Comparison of ENCODE assay signal across 15 cellular contexts in the genomic region with DNA sequence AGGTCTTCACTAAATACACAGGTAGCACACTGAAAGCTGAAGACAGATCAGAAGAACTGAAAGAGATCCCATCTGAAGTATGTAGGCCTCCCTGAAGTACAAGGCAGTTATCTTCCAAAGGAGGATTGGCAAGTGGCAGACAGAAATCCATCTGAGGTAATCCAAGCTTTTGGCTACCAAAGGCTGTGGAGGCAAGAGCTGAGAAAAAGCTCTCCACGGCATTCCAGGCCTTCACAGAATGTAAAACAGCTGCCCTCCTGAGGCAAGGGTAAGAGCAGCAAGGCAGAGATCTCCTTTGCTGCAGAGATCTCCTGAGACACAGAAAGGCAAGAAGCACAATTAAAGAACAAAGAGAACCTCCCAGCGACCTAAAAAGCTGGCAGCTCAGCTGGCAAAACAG. TPM values are rescaled to one million over a fixed set of nuclear protein-coding genes. Genes with fewer than 3 reads are reported as not detected.
A peak's percentile ranks its signal among the peaks of the same experiment; 100 is the strongest.
DNase-seq lines count a peak whose midpoint lies in the region; ATAC-seq, FAIRE-seq and TF ChIP-seq lines count a peak whose summit lies in the region.
"Had no signal": no experiment of that assay in that cellular context is flagged by ENCODE, and none has a peak within 500 bp of the region (broad histone marks: within the 10 kb centered on the region; RNA-seq: fewer than 3 reads in every experiment).

No MANE protein-coding gene starts in this region.

- no peak overlapping the region for H3K23ac ChIP-seq in H9 (ENCODE audit: insufficient read length, low read depth, low read length)
- no peak overlapping the region for H3K23ac ChIP-seq in H1 (ENCODE audit: insufficient read length)

- H2AK5ac ChIP-seq in H9 (ENCODE audit: insufficient read length, low read length), result no peak overlapping the region
- H2AK5ac ChIP-seq in H1 (ENCODE audit: low read depth, low read length), result no peak overlapping the region

- H3K4ac ChIP-seq in H9 (ENCODE audit: low read depth, low read length) (no peak overlapping the region), H1 (replicated peaks; ENCODE audit: insufficient read length, low read depth, low read length) (no peak overlapping the region)

- H3K9me3 Mint-ChIP-seq in H9 (no peaks in the 10 kb centered on the region; a peak in 1 of 5 replicates), nephron progenitor cell (peaks cover 3% of the 10 kb centered on the region)
- H3K9me3 Mint-ChIP-seq: HFFc6 had no signal

- POLR2A ChIA-PET in H1 (lab: Charles Lee; ENCODE audit: partially characterized antibody), result interaction anchor here (1.1 to 1.4 kb wide), 2 partner anchors 15 to 18 kb away, joined by 3 read pairs; no protein-coding TSS in a partner anchor

- no peak overlapping the region for H3K56ac ChIP-seq in H9 (ENCODE audit: insufficient read length, low read depth, low read length)
- no peak overlapping the region for H3K56ac ChIP-seq in H1 (replicated peaks; ENCODE audit: insufficient read length, low read depth, low read length)

- TF ChIP-seq CTCF in H9 (conservative IDR thresholded peaks at IDR 0.05) (no peak), H1 (IDR thresholded peaks at IDR 0.05; ENCODE audit: control extremely low read depth in 1 of 3, insufficient read depth in 1 of 3, low read depth in 1 of 3, low read length in 3 of 3) (peak in 2 of 3 experiments; percentile 10 to 33; a peak in 2 of 4 replicates), nephron progenitor cell (IDR thresholded peaks at IDR 0.05) (no peak), omental fat pad (IDR thresholded peaks at IDR 0.05) (no peak)

- no CpG with 5 or more reads among the region's 2 CpGs for WGBS in H9 (ENCODE audit: extremely low coverage, insufficient read length, low lambda C conversion rate)
- WGBS in H1 (ENCODE audit: extremely low coverage in 1 of 2, insufficient coverage in 1 of 2, insufficient read length in 1 of 2, insufficient replicate concordance in 2 of 2, low coverage in 1 of 2, low lambda C conversion rate in 2 of 2, missing lambda C conversion rate in 1 of 2), 2 experiments, result 63% methylated on average over 2 of the region's 2 CpGs; no CpG with 5 or more reads in 1 of the 2 experiments

- no peak for TF ChIP-seq EP300 in H1 (IDR thresholded peaks at IDR 0.05; ENCODE audit: borderline replicate concordance in 1 of 2, low read depth in 2 of 2, low read length in 2 of 2)

- H4K20me1 ChIP-seq in H9 (ENCODE audit: control insufficient read depth, insufficient read depth, insufficient read length) (no peaks in the 10 kb centered on the region), H1 (replicated peaks in 1 of 2; ENCODE audit: control insufficient read depth in 1 of 2, insufficient read depth in 2 of 2, low read length in 2 of 2) (peaks cover 2 to 8% of the 10 kb centered on the region in 2 experiments)

- H2BK20ac ChIP-seq in H9 (ENCODE audit: low read depth, low read length, poor library complexity, severe bottlenecking) (no peak overlapping the region), H1 (ENCODE audit: low read length) (no peak overlapping the region)

- H3K4me2 ChIP-seq in H9 (ENCODE audit: insufficient read depth, insufficient read length, low read length) (no peak overlapping the region), H1 (ENCODE audit: insufficient read depth in 1 of 2, low read depth in 2 of 2, low read length in 2 of 2) (no peak overlapping the region; a peak in 1 of 4 replicates)

- H2BK5ac ChIP-seq in H9 (ENCODE audit: insufficient read length, low read length) (no peak overlapping the region), H1 (ENCODE audit: low read depth, low read length) (no peak overlapping the region)

- H3K4me1 Mint-ChIP-seq in H9 (peaks cover 16 to 19% of the 10 kb centered on the region in 2 experiments), nephron progenitor cell (peaks cover 10% of the 10 kb centered on the region)

- H3K27ac Mint-ChIP-seq in H9 (no peak overlapping the region), nephron progenitor cell (peak overlapping the region; percentile 69)
- H3K27ac Mint-ChIP-seq: HFFc6 had no signal

- H2AFZ ChIP-seq in H9 (ENCODE audit: low read length) (no peak overlapping the region), H1 (ENCODE audit: low read length) (no peak overlapping the region)
- H2AFZ ChIP-seq: GM23248 had no signal

- peak; percentile 97 for FAIRE-seq in H1 (lab: Jason Lieb, UNC)
- FAIRE-seq: G401.6 had no signal

- H3K14ac ChIP-seq in H9 (ENCODE audit: insufficient read depth, low read length), result no peak overlapping the region
- no peak overlapping the region for H3K14ac ChIP-seq in H1 (ENCODE audit: insufficient read length)

- H3K36me3 ChIP-seq in H1 (ENCODE audit: control insufficient read depth in 2 of 4, insufficient read depth in 4 of 4, low read length in 3 of 4), result peaks cover 0 to 16% (median 2%) of the 10 kb centered on the region in 4 experiments; a peak in 4 of 8 replicates

- DNase-seq in D341Med (ENCODE audit: low spot score) (peak; percentile 37), H9 (peak; percentile 42), H1 (ENCODE audit: low read depth in 1 of 2, low spot score in 2 of 2) (no peak), nephron progenitor cell (no peak), omental fat pad (ENCODE audit: low spot score) (no peak), activated gamma-delta T cell treated with Interleukin-2 at 50 U/mL for 16 hours (no peak)
- DNase-seq: GM23248, HFFc6, KG1, NCI-H1092 treated with DMSO at 0.1 percent for 48 hours, NCI-H187 treated with DMSO at 0.1 percent for 48 hours, NCI-H510A had no signal

- H3K79me2 ChIP-seq in H9 (ENCODE audit: insufficient read depth, low read length) (peaks cover 13% of the 10 kb centered on the region; the same call in 1 of the 2 replicates), H1 (ENCODE audit: control insufficient read depth in 1 of 2, insufficient read depth in 2 of 2, low read length in 2 of 2) (peaks cover 7 to 94% of the 10 kb centered on the region in 2 experiments; a peak in 3 of 4 replicates)

- peaks cover 11 to 35% (median 28%) of the 10 kb centered on the region in 3 experiments; a peak in 6 of 7 replicates for H3K36me3 Mint-ChIP-seq in H9 (ENCODE audit: insufficient read depth in 1 of 3, low read depth in 3 of 3)
- peaks cover 48% of the 10 kb centered on the region for H3K36me3 Mint-ChIP-seq in nephron progenitor cell (ENCODE audit: low read depth)

- H3K23me2 ChIP-seq in H9 (ENCODE audit: insufficient read length, low read depth, low read length, poor library complexity, severe bottlenecking) (no peaks in the 10 kb centered on the region), H1 (ENCODE audit: low read depth, low read length) (no peaks in the 10 kb centered on the region)

- H3K9me3 ChIP-seq in H9 (ENCODE audit: control insufficient read depth, low read depth, low read length) (no peaks in the 10 kb centered on the region), H1 (ENCODE audit: insufficient read depth in 2 of 2, low read depth in 1 of 2, low read length in 1 of 2) (no peaks in the 10 kb centered on the region)

- no peak overlapping the region for H2BK12ac ChIP-seq in H9 (ENCODE audit: insufficient read length, low read depth, low read length)
- H2BK12ac ChIP-seq in H1 (ENCODE audit: low read depth, low read length), result no peak overlapping the region

- TF ChIP-seq RAD21 in H1 (IDR thresholded peaks at IDR 0.05 in 1 of 2, conservative IDR thresholded peaks at IDR 0.05 in 1 of 2; ENCODE audit: low read depth in 2 of 2, low read length in 2 of 2), result peak; percentile 37 to 53; a peak in 3 of 4 replicates

- no peak overlapping the region for H4K91ac ChIP-seq in H9 (ENCODE audit: insufficient read length, low read depth, low read length)
- H4K91ac ChIP-seq in H1 (replicated peaks; ENCODE audit: insufficient read length, low read length), result no peak overlapping the region

- H3K27ac ChIP-seq in H9 (ENCODE audit: insufficient read length, low read depth, low read length) (no peak overlapping the region), H1 (ENCODE audit: low read depth, low read length) (no peak overlapping the region)
- H3K27ac ChIP-seq: GM23248 had no signal

- H4K5ac ChIP-seq in H9 (ENCODE audit: insufficient read length, low read depth, low read length), result no peak overlapping the region
- no peak overlapping the region for H4K5ac ChIP-seq in H1 (ENCODE audit: insufficient read length, low read depth, low read length)

- H3K79me1 ChIP-seq in H9 (ENCODE audit: insufficient read depth, low read depth, low read length, poor library complexity, severe bottlenecking), result peaks cover 8% of the 10 kb centered on the region
- peaks cover 9% of the 10 kb centered on the region for H3K79me1 ChIP-seq in H1 (ENCODE audit: low read depth, low read length)

- ATAC-seq in GM18502 (IDR thresholded peaks at IDR 0.05; ENCODE audit: poor library complexity, unreplicated experiment), result no peak
- no peak for ATAC-seq in HG02885 (IDR thresholded peaks at IDR 0.05; ENCODE audit: poor library complexity, unreplicated experiment)
- ATAC-seq in omental fat pad (ENCODE audit: low FRiP score), result no peak

- H3K27me3 Mint-ChIP-seq in H9 (ENCODE audit: low read depth) (no peaks in the 10 kb centered on the region), nephron progenitor cell (ENCODE audit: low read depth, poor library complexity) (no peaks in the 10 kb centered on the region)

- H3T11ph ChIP-seq in H9 (ENCODE audit: low read length), result no peak overlapping the region

- no peaks in the 10 kb centered on the region for H3K27me3 ChIP-seq in H9 (ENCODE audit: insufficient read depth, low read length)
- no peaks in the 10 kb centered on the region for H3K27me3 ChIP-seq in H1 (replicated peaks in 1 of 4; ENCODE audit: control insufficient read depth in 3 of 4, extremely low read depth in 1 of 4, insufficient read depth in 3 of 4, low read length in 3 of 4)

- CTCF ChIA-PET in H1 (lab: Charles Lee; ENCODE audit: partially characterized antibody), result interaction anchor here (0.6 to 1.8 kb wide), 6 partner anchors 9 to 91 kb away, joined by 3 to 9 read pairs (median 5); no protein-coding TSS in a partner anchor

- H3K9ac ChIP-seq in H9 (ENCODE audit: extremely low read depth, insufficient read length, low read length) (no peak overlapping the region), H1 (replicated peaks in 1 of 4; ENCODE audit: extremely low read depth in 1 of 4, low read depth in 3 of 4, low read length in 3 of 4) (no peak overlapping the region)
- H3K9ac ChIP-seq: GM23248 had no signal

- H2BK15ac ChIP-seq in H9 (ENCODE audit: low read depth, low read length) (no peak overlapping the region), H1 (ENCODE audit: low read length) (no peak overlapping the region)

- H3K18ac ChIP-seq in H9 (ENCODE audit: insufficient read length, low read depth, low read length) (no peak overlapping the region), H1 (ENCODE audit: extremely low read depth, low read length) (no peak overlapping the region; the same call in 1 of the 2 replicates)

- H4K8ac ChIP-seq in H9 (replicated peaks; ENCODE audit: insufficient read length, low read depth, low read length) (no peak overlapping the region), H1 (ENCODE audit: extremely low read depth, insufficient read depth, low read length) (no peak overlapping the region)

- no peak for TF ChIP-seq POLR2A in H1 (IDR thresholded peaks at IDR 0.05; ENCODE audit: control extremely low read depth in 1 of 2, low read depth in 2 of 2, low read length in 2 of 2)

- no peak overlapping the region for H3K4me3 Mint-ChIP-seq in H9
- no peak overlapping the region for H3K4me3 Mint-ChIP-seq in nephron progenitor cell
- H3K4me3 Mint-ChIP-seq: HFFc6 had no signal

- H3K4me1 ChIP-seq in H9 (ENCODE audit: insufficient read depth, low read length) (peaks cover 3% of the 10 kb centered on the region; the same call in 1 of the 2 replicates), H1 (replicated peaks in 1 of 4; ENCODE audit: control insufficient read depth in 3 of 4, insufficient read depth in 4 of 4, low read length in 3 of 4) (peaks cover 0 to 7% (median 4%) of the 10 kb centered on the region in 4 experiments; a peak in 4 of 7 replicates)

- no peak overlapping the region; a peak in 1 of 8 replicates for H3K4me3 ChIP-seq in H1 (ENCODE audit: extremely low read depth in 1 of 4, insufficient read depth in 2 of 4, low read depth in 3 of 4, low read length in 4 of 4)
- H3K4me3 ChIP-seq: GM23248 had no signal

- no peak overlapping the region for H2BK120ac ChIP-seq in H9 (ENCODE audit: low read depth, low read length, poor library complexity, severe bottlenecking)
- no peak overlapping the region for H2BK120ac ChIP-seq in H1 (replicated peaks; ENCODE audit: low read depth, low read length)

RNA-seq across cellular contexts. Expression of a gene that starts 19.1 kb away (rescaled TPM):
- total RNA-seq in H9 (2021) (75.8 and 82.6 TPM in 2 replicates), omental fat pad (100 to 1,000 TPM in 2 of 4 donors, 10 to 100 TPM in 2; 67.9 to 134 (median 90.0) TPM)
- total RNA-seq in H1 (2021; fragmentation: NEBNext Ultra II Directional; extraction: Animal tissue kit (Norgen Biotek cat#: 25700)), result 117 and 127 TPM in 2 replicates
- 11.8 and 20.1 TPM in 2 replicates for polyA plus RNA-seq in H1 (2011; rRNA removed)
- 26.5 TPM for polyA plus RNA-seq in H1 (2011; cell fraction: cytosol; rRNA removed)
- 11.5 TPM for polyA plus RNA-seq in H1 (2011; cell fraction: nucleus; rRNA removed)
- 16.7 to 54.4 TPM (median 25.8 TPM) in 4 replicates for polyA plus RNA-seq in H1 (2012, experiment 1 of 2)
- 1.3 TPM for polyA plus RNA-seq in H1 (2012, experiment 2 of 2)
- 46.7 TPM for polyA plus RNA-seq in H1 (2013, experiment 1 of 2)
- 44.0 TPM for polyA plus RNA-seq in H1 (2013, experiment 2 of 2)
- 56.4 and 84.7 TPM in 2 replicates for polyA minus RNA-seq in H1 (2011; rRNA and poly(A)+ RNA removed)
- polyA minus RNA-seq in H1 (2011; cell fraction: cytosol; rRNA and poly(A)+ RNA removed), result 36.6 TPM
- polyA minus RNA-seq in H1 (2011; cell fraction: nucleus; rRNA and poly(A)+ RNA removed), result 89.3 TPM

Comparison
In these comparisons a context has a peak if more than half of its experiments do, and no peak if none do; other contexts are left out.
1. DNase-seq: peak in D341Med (single experiment) and H9 (single experiment); none in H1 (0 of 2), nephron progenitor cell (single experiment), omental fat pad (single experiment) and activated gamma-delta T cell treated with Interleukin-2 at 50 U/mL for 16 hours (single experiment).
2. CTCF ChIP-seq: peak in H1 (2 of 3); none in H9 (single experiment), nephron progenitor cell (single experiment) and omental fat pad (0 of 3).